31 cellular contexts compared by ENCODE assay signal in the genomic region with DNA sequence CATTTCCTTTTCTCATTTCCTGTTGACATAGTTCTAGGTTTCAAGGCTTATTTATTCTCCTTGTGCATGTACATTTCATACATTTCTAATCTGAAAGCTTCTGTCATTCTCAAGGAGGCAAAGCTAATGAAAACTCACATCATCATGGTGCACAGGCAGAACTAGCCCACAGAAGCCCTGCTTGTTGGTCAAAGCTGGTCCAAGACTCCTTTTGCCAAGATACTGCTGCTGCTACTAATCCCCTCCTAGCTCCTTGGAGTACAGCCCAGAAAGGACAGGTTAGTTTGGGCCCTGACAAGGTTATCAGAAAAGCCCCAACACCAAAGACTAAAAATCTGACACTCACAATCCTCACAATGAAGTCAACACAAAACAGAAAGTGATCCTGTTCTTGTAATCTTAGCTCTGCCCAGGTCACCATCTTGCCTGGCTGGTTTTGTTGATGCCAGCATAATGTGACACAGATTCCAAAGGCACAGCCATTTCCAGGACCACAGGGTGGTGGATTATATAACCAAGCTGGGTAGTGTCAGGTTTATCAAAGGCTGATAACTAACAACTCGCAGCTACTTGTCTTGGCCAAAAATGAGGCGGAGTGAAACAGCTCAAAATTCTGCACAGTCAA.
"Had no signal": no experiment of that assay in that cellular context is flagged by ENCODE, and none has a peak within 500 bp of the region (broad histone marks: within the 10 kb centered on the region; RNA-seq: fewer than 3 reads in every experiment).

No MANE protein-coding gene starts in this region.

- H3K36me3 Mint-ChIP-seq: activated naive CD8-positive, alpha-beta T cell had no signal

- H3K79me2 ChIP-seq: parathyroid adenoma had no signal

- H2AFZ ChIP-seq: parathyroid adenoma had no signal

- H3K9me3 Mint-ChIP-seq: activated B cell treated with CpG ODN at 0.5 μM for 24 hours; activated T-cell treated with anti-CD3 and anti-CD28 coated beads, Interleukin-2, amount 50 U/mL, for 4 hours; activated T-helper 2 cell treated with anti-CD3 and anti-CD28 coated beads, Interferon-gamma antibody, Interleukin-2, Interleukin-4, amounts not matched to agents 10 μg/mL and 5 μg/mL and 100 μg/mL, durations not matched to agents 14 hours and 24 hours and 36 hours; effector memory CD8-positive, alpha-beta T cell; T-helper 1 cell treated with Interleukin-12 subunit alpha and Interleukin-12 subunit beta and Interleukin-4 antibody, amounts not matched to agents 30 μg/mL and 1 μg/mL, for 36 hours had no signal

- FAIRE-seq: endothelial cell of umbilical vein, frontal cortex had no signal

- H3K9ac ChIP-seq: parathyroid adenoma had no signal

- H3K4me3 ChIP-seq: adrenal gland, ascending aorta, colonic mucosa, dorsolateral prefrontal cortex, mucosa of descending colon, smooth muscle cell, tibial artery had no signal

- H3K27me3 Mint-ChIP-seq: activated B cell treated with CpG ODN at 0.5 μM for 24 hours; activated CD4-positive, alpha-beta T cell treated with anti-CD3 and anti-CD28 coated beads for 36 hours; activated naive CD8-positive, alpha-beta T cell; effector memory CD8-positive, alpha-beta T cell had no signal

- H3K36me3 ChIP-seq: adrenal gland, ascending aorta, brain microvascular endothelial cell, colonic mucosa, tibial artery had no signal

- DNase-seq: activated B cell treated with CpG ODN at 0.5 μM for 24 hours; activated CD4-positive, alpha-beta T cell treated with anti-CD3 and anti-CD28 coated beads for 36 hours; activated CD4-positive, alpha-beta T cell treated with anti-CD3 and anti-CD28 coated beads, Interleukin-2, amount 50 U/mL, for 4 hours; activated CD8-positive, alpha-beta memory T cell treated with anti-CD3 and anti-CD28 coated beads for 24 hours; activated CD8-positive, alpha-beta memory T cell treated with anti-CD3 and anti-CD28 coated beads, Interleukin-2, amount 50 U/mL, for 4 hours; activated naive CD4-positive, alpha-beta T cell; activated T-cell treated with anti-CD3 and anti-CD28 coated beads, Interleukin-2, amount 50 U/mL, for 4 hours; adrenal gland; brain microvascular endothelial cell; central memory CD4-positive, alpha-beta T cell; colonic mucosa; effector memory CD8-positive, alpha-beta T cell; hippocampal formation; mesenchymal stem cell; mucosa of descending colon; nephron progenitor cell; nucleus accumbens; stimulated activated CD4-positive, alpha-beta T cell treated with anti-CD3 and anti-CD28 coated beads, Interleukin-15, amount 100 ng/mL, for 24 hours; stimulated activated naive CD4-positive, alpha-beta T cell; tibial artery had no signal

- ATAC-seq: activated CD4-positive, alpha-beta T cell treated with anti-CD3 and anti-CD28 coated beads for 36 hours; activated T-cell treated with anti-CD3 and anti-CD28 coated beads, Interleukin-2, amount 50 U/mL, for 4 hours; effector memory CD8-positive, alpha-beta T cell; esophagus mucosa; mucosa of descending colon; sciatic nerve had no signal

- H3K27ac Mint-ChIP-seq: activated B cell treated with CpG ODN at 0.5 μM for 24 hours; activated CD4-positive, alpha-beta T cell treated with anti-CD3 and anti-CD28 coated beads for 36 hours; activated naive CD8-positive, alpha-beta T cell; activated T-helper 2 cell treated with anti-CD3 and anti-CD28 coated beads, Interferon-gamma antibody, Interleukin-2, Interleukin-4, amounts not matched to agents 10 μg/mL and 5 μg/mL and 100 μg/mL, durations not matched to agents 14 hours and 24 hours and 36 hours; effector memory CD8-positive, alpha-beta T cell; nephron progenitor cell; T-helper 1 cell treated with Interleukin-12 subunit alpha and Interleukin-12 subunit beta and Interleukin-4 antibody, amounts not matched to agents 30 μg/mL and 1 μg/mL, for 36 hours had no signal

- H3K4me3 Mint-ChIP-seq: activated B cell treated with CpG ODN at 0.5 μM for 24 hours; activated CD4-positive, alpha-beta T cell treated with anti-CD3 and anti-CD28 coated beads for 36 hours; activated naive CD8-positive, alpha-beta T cell; activated T-cell treated with anti-CD3 and anti-CD28 coated beads, Interleukin-2, amount 50 U/mL, for 4 hours; effector memory CD8-positive, alpha-beta T cell; nephron progenitor cell; T-helper 1 cell treated with Interleukin-12 subunit alpha and Interleukin-12 subunit beta and Interleukin-4 antibody, amounts not matched to agents 30 μg/mL and 1 μg/mL, for 36 hours had no signal

- H3K4me1 ChIP-seq: adrenal gland, ascending aorta, colonic mucosa, parathyroid adenoma, tibial artery had no signal

- H3K9me3 ChIP-seq: adrenal gland, ascending aorta, colonic mucosa, mucosa of descending colon, tibial artery had no signal

- H3K27me3 ChIP-seq: adrenal gland, ascending aorta, brain microvascular endothelial cell, colonic mucosa, dorsolateral prefrontal cortex, tibial artery had no signal

- H3K27ac ChIP-seq: adrenal gland, ascending aorta, brain microvascular endothelial cell, colonic mucosa, parathyroid adenoma, tibial artery had no signal

- H3K4me2 ChIP-seq: smooth muscle cell had no signal

- H3K4me1 Mint-ChIP-seq: activated B cell treated with CpG ODN at 0.5 μM for 24 hours; activated CD4-positive, alpha-beta T cell treated with anti-CD3 and anti-CD28 coated beads for 36 hours had no signal
